Comparison of ENCODE assay signal across 8 cellular contexts in genomic region chr7:108246227-108246837, GRCh38.
DNase-seq lines count a peak whose midpoint lies in the region; ATAC-seq and TF ChIP-seq lines count a peak whose summit lies in the region.

No MANE protein-coding gene starts in this region.

- H3K9me3 Mint-ChIP-seq in activated T-helper 17 cell treated with anti-CD3 and anti-CD28 coated beads, Interleukin-2, amount 50 U/mL, for 72 hours = no peaks in the 10 kb centered on the region

- H3K4me3 Mint-ChIP-seq in activated T-helper 17 cell treated with anti-CD3 and anti-CD28 coated beads, Interleukin-2, amount 50 U/mL, for 72 hours = no peak overlapping the region

- peak; percentile 74 for ATAC-seq in GM19023 (IDR thresholded peaks at IDR 0.05; ENCODE audit: unreplicated experiment)
- peak; percentile 72 for ATAC-seq in activated T-helper 17 cell treated with anti-CD3 and anti-CD28 coated beads, Interleukin-2, amount 50 U/mL, for 72 hours (replicated peaks)

- POLR2A ChIA-PET in AG04449 (lab: Yijun Ruan, JAX) = no interaction called here

- H3K27me3 ChIP-seq in kidney epithelial cell (ENCODE audit: control insufficient read depth, insufficient read depth, low read length) = no peaks in the 10 kb centered on the region

- CTCF ChIA-PET in AG04449 (lab: Yijun Ruan, JAX) = no interaction called here

- peak; percentile 67 for DNase-seq in AG04449 (ENCODE audit: low read depth, low spot score)
- DNase-seq in HS-27A (ENCODE audit: low read depth) = peak; percentile 55
- peak; percentile 100 for DNase-seq in kidney epithelial cell (ENCODE audit: low read depth)
- no peak for DNase-seq in NCI-H187 treated with DMSO at 0.1 percent for 48 hours (lab: John Stamatoyannopoulos, UW)
- DNase-seq in activated T-cell treated with anti-CD3 and anti-CD28 coated beads for 4 hours = no peak
- DNase-seq in NCI-H1092 (lab: John Stamatoyannopoulos, UW) = no peak

- no peaks in the 10 kb centered on the region for H3K36me3 Mint-ChIP-seq in activated T-helper 17 cell treated with anti-CD3 and anti-CD28 coated beads, Interleukin-2, amount 50 U/mL, for 72 hours (ENCODE audit: low read depth)

- no peaks in the 10 kb centered on the region for H3K4me1 Mint-ChIP-seq in activated T-helper 17 cell treated with anti-CD3 and anti-CD28 coated beads, Interleukin-2, amount 50 U/mL, for 72 hours

- H3K4me3 ChIP-seq in AG04449 (ENCODE audit: low read depth, low read length) (no peak overlapping the region), kidney epithelial cell (ENCODE audit: low read depth, low read length) (no peak overlapping the region)

- H3K27ac Mint-ChIP-seq in activated T-helper 17 cell treated with anti-CD3 and anti-CD28 coated beads, Interleukin-2, amount 50 U/mL, for 72 hours = no peak overlapping the region

- TF ChIP-seq CTCF in AG04449 (IDR thresholded peaks at IDR 0.05; ENCODE audit: insufficient read depth, low read length, missing control alignments) (no peak), kidney epithelial cell (IDR thresholded peaks at IDR 0.05; ENCODE audit: insufficient read depth, low read length, poor library complexity, severe bottlenecking) (peak; percentile 47)

- H3K36me3 ChIP-seq in kidney epithelial cell (ENCODE audit: control insufficient read depth, insufficient read depth, low read length) = no peaks in the 10 kb centered on the region

- H3K27me3 Mint-ChIP-seq in activated T-helper 17 cell treated with anti-CD3 and anti-CD28 coated beads, Interleukin-2, amount 50 U/mL, for 72 hours = peaks cover 4% of the 10 kb centered on the region

Comparison
In these comparisons a context has a peak if more than half of its experiments do, and no peak if none do; other contexts are left out.
1. DNase-seq: peak in AG04449 (single experiment), HS-27A (single experiment) and kidney epithelial cell (single experiment); none in NCI-H187 treated with DMSO at 0.1 percent for 48 hours (single experiment), activated T-cell treated with anti-CD3 and anti-CD28 coated beads for 4 hours (single experiment) and NCI-H1092 (single experiment).